ENCODE assay signal across 10 cellular contexts in genomic region chr4:98828801-98829200, GRCh38.
DNase-seq lines count a peak whose midpoint lies in the region; ATAC-seq, FAIRE-seq and TF ChIP-seq lines count a peak whose summit lies in the region.
"Had no signal": no experiment of that assay in that cellular context is flagged by ENCODE, and none has a peak within 500 bp of the region (broad histone marks: within the 10 kb centered on the region; RNA-seq: fewer than 3 reads in every experiment).

No MANE protein-coding gene starts in this region.

- peak; percentile 54 for ATAC-seq in HepG2
- no peak for ATAC-seq in right lobe of liver
- ATAC-seq in omental fat pad (ENCODE audit: low FRiP score): no peak

- no peaks in the 10 kb centered on the region for H3K4me1 ChIP-seq in HepG2 (ENCODE audit: insufficient read depth, low read length)
- H3K4me1 ChIP-seq in right lobe of liver: no peaks in the 10 kb centered on the region
- H3K4me1 ChIP-seq in sigmoid colon: no peaks in the 10 kb centered on the region
- H3K4me1 ChIP-seq: spleen had no signal

- POLR2A ChIA-PET in HepG2 (lab: Yijun Ruan, JAX): no interaction called here

- intact Hi-C loops in HepG2 (cut with micrococcal nuclease; ENCODE audit: unreplicated experiment) (no loop called here), right lobe of liver (cut with DNase I) (no loop called here), sigmoid colon (cut with DNase I) (no loop called here)

- H3K79me2 ChIP-seq in HepG2 (ENCODE audit: insufficient read depth, low read length): no peaks in the 10 kb centered on the region

- no peaks in the 10 kb centered on the region for H4K20me1 ChIP-seq in HepG2 (ENCODE audit: insufficient read depth, low read length)

- no peak overlapping the region for H3K9ac ChIP-seq in HepG2 (ENCODE audit: insufficient read depth, low read depth, low read length)

- H3K27me3 ChIP-seq in HepG2 (ENCODE audit: control insufficient read depth in 1 of 2, insufficient read depth in 2 of 2, low read length in 2 of 2) (no peaks in the 10 kb centered on the region), right lobe of liver (no peaks in the 10 kb centered on the region), sigmoid colon (no peaks in the 10 kb centered on the region)
- H3K27me3 ChIP-seq: spleen had no signal

- no peak for TF ChIP-seq POLR2A in HepG2 (IDR thresholded peaks at IDR 0.05; ENCODE audit: insufficient read depth in 1 of 2, low read depth in 2 of 2, low read length in 2 of 2)
- no peak for TF ChIP-seq POLR2A in right lobe of liver (IDR thresholded peaks at IDR 0.05)
- TF ChIP-seq POLR2A in erythroblast (IDR thresholded peaks at IDR 0.05; ENCODE audit: low read length): no peak
- TF ChIP-seq POLR2A in sigmoid colon (IDR thresholded peaks at IDR 0.05): no peak

- no peaks in the 10 kb centered on the region for H3K9me3 ChIP-seq in HepG2 (ENCODE audit: low read length)
- no peaks in the 10 kb centered on the region for H3K9me3 ChIP-seq in right lobe of liver
- H3K9me3 ChIP-seq in sigmoid colon: no peaks in the 10 kb centered on the region
- H3K9me3 ChIP-seq: spleen had no signal

- CTCF ChIA-PET in HepG2 (lab: Yijun Ruan, JAX; ENCODE audit: low intra/inter-chr PET ratio, low total read pairs): no interaction called here

- BruUV-seq in HepG2 (replicated peaks; lab: Mats Ljungman, UMichigan): no TSS peak

- H3K27ac ChIP-seq in HepG2 (ENCODE audit: extremely low read length, insufficient read depth, low read length) (no peak overlapping the region), right lobe of liver (no peak overlapping the region), sigmoid colon (no peak overlapping the region)
- H3K27ac ChIP-seq: spleen had no signal

- no peaks in the 10 kb centered on the region for H3K36me3 ChIP-seq in HepG2 (replicated peaks in 1 of 2; ENCODE audit: control insufficient read depth in 1 of 2, insufficient read depth in 2 of 2, low read length in 2 of 2)
- H3K36me3 ChIP-seq in right lobe of liver: no peaks in the 10 kb centered on the region
- H3K36me3 ChIP-seq in sigmoid colon: no peaks in the 10 kb centered on the region
- H3K36me3 ChIP-seq: spleen had no signal

- TF ChIP-seq EP300 in HepG2 (IDR thresholded peaks at IDR 0.05; ENCODE audit: low read depth in 2 of 2, low read length in 2 of 2) (no peak), HepG2 (CRISPR knock-in tag; IDR thresholded peaks at IDR 0.05; ENCODE audit: borderline replicate concordance) (no peak), sigmoid colon (IDR thresholded peaks at IDR 0.05) (no peak)

- no peak for TF ChIP-seq RAD21 in HepG2 (CRISPR knock-in tag; IDR thresholded peaks at IDR 0.05)

- no peak overlapping the region for H2AFZ ChIP-seq in HepG2 (ENCODE audit: low read length)

- H3K4me2 ChIP-seq in HepG2 (ENCODE audit: low read depth, low read length): no peak overlapping the region

- peak; percentile 27; the same call in 1 of the 2 replicates for TF ChIP-seq CTCF in HepG2 (CRISPR knock-in tag; IDR thresholded peaks at IDR 0.05)
- TF ChIP-seq CTCF in right lobe of liver (IDR thresholded peaks at IDR 0.05): peak in 1 of 4 donors; percentile 11
- TF ChIP-seq CTCF in omental fat pad (IDR thresholded peaks at IDR 0.05): no peak
- TF ChIP-seq CTCF in sigmoid colon (IDR thresholded peaks at IDR 0.05): no peak

- 12% methylated on average over 5 of the region's 5 CpGs for WGBS in HepG2 (ENCODE audit: low lambda C conversion rate)
- 59% methylated on average over 5 of the region's 5 CpGs for WGBS in right lobe of liver (ENCODE audit: insufficient coverage, low coverage, low lambda C conversion rate, missing lambda C conversion rate)
- 48 to 69% methylated on average over 5 of the region's 5 CpGs for WGBS in sigmoid colon, 2 donors

- no peak for FAIRE-seq in HepG2 (lab: Jason Lieb, UNC)

- peak; percentile 3 for DNase-seq in HepG2 (ENCODE audit: low spot score)
- DNase-seq in right lobe of liver: no peak
- DNase-seq in activated CD4-positive, alpha-beta T cell treated with anti-CD3 and anti-CD28 coated beads for 1 hour: peak; percentile 8
- peak; percentile 29 to 36 for DNase-seq in erythroblast (lab: John Stamatoyannopoulos, UW)
- DNase-seq in omental fat pad (ENCODE audit: low spot score): no peak
- no peak for DNase-seq in sigmoid colon
- DNase-seq in COLO829 (ENCODE audit: low spot score): no peak
- DNase-seq in superior temporal gyrus (ENCODE audit: extremely low spot score): no peak
- DNase-seq: NCI-H187, spleen had no signal

- in situ Hi-C loops in HepG2 (cut with HindIII; ENCODE audit: extremely low pct_ligation_motif_present, low pct_unique_long_range_greater_than_20kb): loop anchor here (25.0 kb wide), 1 partner anchor 366 kb away; no protein-coding TSS in a partner anchor

- H3K4me3 ChIP-seq in HepG2 (replicated peaks in 1 of 3; ENCODE audit: insufficient read depth in 1 of 3, low read depth in 2 of 3, low read length in 3 of 3): no peak overlapping the region
- H3K4me3 ChIP-seq in right lobe of liver: no peak overlapping the region
- H3K4me3 ChIP-seq in sigmoid colon: no peak overlapping the region
- H3K4me3 ChIP-seq: spleen had no signal

TF ChIP-seq in HepG2, 621 proteins besides CTCF, POLR2A, EP300 and RAD21:
- TF ChIP-seq STAG1 (CRISPR knock-in tag; IDR thresholded peaks at IDR 0.05): peak; percentile 49
- TF ChIP-seq ZNF552 (CRISPR knock-in tag; IDR thresholded peaks at IDR 0.05; ENCODE audit: borderline replicate concordance): no peak
- TF ChIP-seq HMGXB3 (CRISPR knock-in tag; IDR thresholded peaks at IDR 0.05; ENCODE audit: borderline replicate concordance): no peak
- no peak for TF ChIP-seq CREB3 (CRISPR knock-in tag; IDR thresholded peaks at IDR 0.05)
- no peak for TF ChIP-seq PRPF4 (IDR thresholded peaks at IDR 0.05; ENCODE audit: low read depth, low read length, poor library complexity, severe bottlenecking)
- no peak for TF ChIP-seq ZNF841 (CRISPR knock-in tag; IDR thresholded peaks at IDR 0.05; ENCODE audit: borderline replicate concordance)
- no peak for TF ChIP-seq SMAD9 (CRISPR knock-in tag; IDR thresholded peaks at IDR 0.05)

Comparison
In these comparisons a context has a peak if more than half of its experiments do, and no peak if none do; other contexts are left out.
1. DNase-seq: peak in HepG2 (single experiment), activated CD4-positive, alpha-beta T cell treated with anti-CD3 and anti-CD28 coated beads for 1 hour (single experiment) and erythroblast (2 of 2); none in right lobe of liver (0 of 3), omental fat pad (single experiment), sigmoid colon (single experiment), COLO829 (single experiment) and superior temporal gyrus (single experiment).